In genomic region chr4:7427326-7428260, GRCh38 we compare ENCODE assay signal across 25 cellular contexts. TPM values are rescaled to one million over a fixed set of nuclear protein-coding genes. Genes with fewer than 3 reads are reported as not detected.
A peak's percentile ranks its signal among the peaks of the same experiment; 100 is the strongest.
DNase-seq lines count a peak whose midpoint lies in the region; ATAC-seq and TF ChIP-seq lines count a peak whose summit lies in the region.
"Had no signal": no experiment of that assay in that cellular context is flagged by ENCODE, and none has a peak within 500 bp of the region (broad histone marks: within the 10 kb centered on the region; RNA-seq: fewer than 3 reads in every experiment).

No MANE protein-coding gene starts in this region.

- H3K79me2 ChIP-seq in SK-N-SH (ENCODE audit: insufficient read depth): no peaks in the 10 kb centered on the region

- no peak overlapping the region for H3K27ac ChIP-seq in SK-N-SH (ENCODE audit: low read depth in 2 of 2, low read length in 1 of 2)
- no peak overlapping the region for H3K27ac ChIP-seq in upper lobe of right lung
- no peak overlapping the region for H3K27ac ChIP-seq in colonic mucosa
- H3K27ac ChIP-seq: 22Rv1, C4-2B, gastroesophageal sphincter had no signal

- no peak overlapping the region for H3K4me3 Mint-ChIP-seq in stimulated activated naive CD8-positive, alpha-beta T cell treated with anti-CD3 and anti-CD28 coated beads, Interleukin-15, amount 100 ng/mL, for 72 hours
- H3K4me3 Mint-ChIP-seq in nephron: no peak overlapping the region
- H3K4me3 Mint-ChIP-seq: HFFc6, memory B cell had no signal

- CTCF ChIA-PET in SK-N-SH (lab: Yijun Ruan, JAX): no interaction called here

- no peaks in the 10 kb centered on the region for H3K9me3 Mint-ChIP-seq in stimulated activated naive CD8-positive, alpha-beta T cell treated with anti-CD3 and anti-CD28 coated beads, Interleukin-15, amount 100 ng/mL, for 72 hours
- H3K9me3 Mint-ChIP-seq in nephron: no peaks in the 10 kb centered on the region
- H3K9me3 Mint-ChIP-seq: HFFc6, memory B cell had no signal

- 76% methylated on average over 15 of the region's 26 CpGs for WGBS in SK-N-SH (ENCODE audit: low lambda C conversion rate)

- H3K9me3 ChIP-seq in SK-N-SH (no peaks in the 10 kb centered on the region), upper lobe of right lung (no peaks in the 10 kb centered on the region), colonic mucosa (no peaks in the 10 kb centered on the region)
- H3K9me3 ChIP-seq: gastroesophageal sphincter had no signal

- DNase-seq in SK-N-SH (peak; percentile 17), upper lobe of right lung (peak; percentile 40), colonic mucosa (no peak)
- DNase-seq in stimulated activated naive CD8-positive, alpha-beta T cell treated with anti-CD3 and anti-CD28 coated beads, Interleukin-15, amount 100 ng/mL, for 72 hours: peak in 1 of 2 donors; percentile 5
- DNase-seq in stimulated activated naive CD8-positive, alpha-beta T cell treated with anti-CD3 and anti-CD28 coated beads, Interleukin-15, Interleukin-2, amounts not matched to agents 100 U/mL and 50 U/mL, for 24 hours: no peak
- DNase-seq: activated CD4-positive, alpha-beta T cell treated with anti-CD3 and anti-CD28 coated beads, Interleukin-2, amount 50 U/mL, for 1 hour; anterior cingulate cortex; cortex of kidney; DMS53; HFFc6; MM.1S; NCI-H2029; SIG-M5; T1000 had no signal

- no peak for TF ChIP-seq CTCF in SK-N-SH (IDR thresholded peaks at IDR 0.05)
- TF ChIP-seq CTCF in nephron (IDR thresholded peaks at IDR 0.05; ENCODE audit: unreplicated experiment in 3 of 3): no peak
- TF ChIP-seq CTCF in upper lobe of right lung (IDR thresholded peaks at IDR 0.05): no peak
- no peak for TF ChIP-seq CTCF in colonic mucosa (IDR thresholded peaks at IDR 0.05)

- no peak overlapping the region for H3K4me2 ChIP-seq in SK-N-SH

- no peak overlapping the region for H3K4me3 ChIP-seq in SK-N-SH (ENCODE audit: low read depth in 2 of 2, low read length in 1 of 2)
- no peak overlapping the region for H3K4me3 ChIP-seq in upper lobe of right lung
- H3K4me3 ChIP-seq in colonic mucosa: no peak overlapping the region
- H3K4me3 ChIP-seq: gastroesophageal sphincter had no signal

- H3K36me3 Mint-ChIP-seq in nephron (ENCODE audit: low read depth): no peaks in the 10 kb centered on the region
- H3K36me3 Mint-ChIP-seq: memory B cell had no signal

- intact Hi-C loops in upper lobe of right lung (cut with DNase I) (no loop called here), colonic mucosa (cut with DNase I) (no loop called here)

- peak overlapping the region; percentile 50 to 90 for H3K27ac Mint-ChIP-seq in stimulated activated naive CD8-positive, alpha-beta T cell treated with anti-CD3 and anti-CD28 coated beads, Interleukin-15, amount 100 ng/mL, for 72 hours
- peak overlapping the region; percentile 35 to 63 (median 41) for H3K27ac Mint-ChIP-seq in nephron
- H3K27ac Mint-ChIP-seq: HFFc6, memory B cell had no signal

- POLR2A ChIA-PET in SK-N-SH (lab: Yijun Ruan, JAX): no interaction called here

- H4K20me1 ChIP-seq in SK-N-SH (ENCODE audit: insufficient read depth): no peaks in the 10 kb centered on the region

- H3K27me3 Mint-ChIP-seq in stimulated activated naive CD8-positive, alpha-beta T cell treated with anti-CD3 and anti-CD28 coated beads, Interleukin-15, amount 100 ng/mL, for 72 hours: no peaks in the 10 kb centered on the region
- H3K27me3 Mint-ChIP-seq in nephron (ENCODE audit: low read depth): peaks cover 6% of the 10 kb centered on the region

- H3F3A ChIP-seq in SK-N-SH (replicated peaks; ENCODE audit: insufficient read depth): no peaks in the 10 kb centered on the region

- ATAC-seq in SK-N-SH treated with all-trans-retinoic acid at 6 μM for 48 hours: no peak
- no peak for ATAC-seq in stimulated activated naive CD8-positive, alpha-beta T cell treated with anti-CD3 and anti-CD28 coated beads, Interleukin-15, amount 100 ng/mL, for 72 hours
- no peak for ATAC-seq in stimulated activated naive CD8-positive, alpha-beta T cell treated with anti-CD3 and anti-CD28 coated beads, Interleukin-15, Interleukin-2, amounts not matched to agents 100 U/mL and 50 U/mL, for 24 hours
- no peak for ATAC-seq in upper lobe of right lung
- no peak for ATAC-seq in GM21447 (IDR thresholded peaks at IDR 0.05; ENCODE audit: unreplicated experiment)
- ATAC-seq: gastroesophageal sphincter had no signal

- H3K4me1 ChIP-seq in SK-N-SH (ENCODE audit: control insufficient read depth in 1 of 2, insufficient read depth in 2 of 2, low read depth in 1 of 2, low read length in 1 of 2) (no peaks in the 10 kb centered on the region; a peak in 1 of 4 replicates), upper lobe of right lung (no peaks in the 10 kb centered on the region), colonic mucosa (no peaks in the 10 kb centered on the region)
- H3K4me1 ChIP-seq: gastroesophageal sphincter had no signal

- H2AFZ ChIP-seq in SK-N-SH (ENCODE audit: low read depth): no peak overlapping the region

- H3K9ac ChIP-seq in SK-N-SH: no peak overlapping the region
- H3K9ac ChIP-seq in colonic mucosa (ENCODE audit: low read depth in 2 of 2, low read length in 2 of 2): no peak overlapping the region

- TF ChIP-seq RAD21 in SK-N-SH (IDR thresholded peaks at IDR 0.05; ENCODE audit: low read length): no peak

- no peaks in the 10 kb centered on the region for H3K9me2 ChIP-seq in SK-N-SH

- no peak for TF ChIP-seq EP300 in SK-N-SH (IDR thresholded peaks at IDR 0.05; ENCODE audit: borderline replicate concordance in 1 of 2, low read depth in 1 of 2, low read length in 1 of 2)

- H3K27me3 ChIP-seq in SK-N-SH (ENCODE audit: insufficient read depth) (no peaks in the 10 kb centered on the region), upper lobe of right lung (no peaks in the 10 kb centered on the region), colonic mucosa (no peaks in the 10 kb centered on the region)
- H3K27me3 ChIP-seq: gastroesophageal sphincter had no signal

- no peaks in the 10 kb centered on the region for H3K4me1 Mint-ChIP-seq in stimulated activated naive CD8-positive, alpha-beta T cell treated with anti-CD3 and anti-CD28 coated beads, Interleukin-15, amount 100 ng/mL, for 72 hours
- H3K4me1 Mint-ChIP-seq in nephron: peaks cover 20% of the 10 kb centered on the region
- H3K4me1 Mint-ChIP-seq: memory B cell had no signal

- H3K36me3 ChIP-seq in SK-N-SH (replicated peaks in 1 of 2; ENCODE audit: control insufficient read depth in 1 of 2, insufficient read depth in 2 of 2, low read length in 1 of 2) (no peaks in the 10 kb centered on the region), upper lobe of right lung (no peaks in the 10 kb centered on the region), colonic mucosa (no peaks in the 10 kb centered on the region)
- H3K36me3 ChIP-seq: gastroesophageal sphincter had no signal

TF ChIP-seq in SK-N-SH, 30 proteins besides CTCF, POLR2A, EP300 and RAD21 (continues in another document):
- TF ChIP-seq RCOR1 (IDR thresholded peaks at IDR 0.05; ENCODE audit: low read length) (no peak), USF1 (IDR thresholded peaks at IDR 0.05; ENCODE audit: borderline replicate concordance, low read depth) (no peak), PBX3 (IDR thresholded peaks at IDR 0.05) (no peak)

TF ChIP-seq in SK-N-SH treated with all-trans-retinoic acid at 6 μM for 48 hours, 23 proteins besides CTCF, POLR2A, EP300 and RAD21 (continues in another document):
- TF ChIP-seq ZC3H10 (CRISPR knock-in tag; IDR thresholded peaks at IDR 0.05) (no peak), ZNF565 (CRISPR knock-in tag; conservative IDR thresholded peaks at IDR 0.05; ENCODE audit: low read depth) (no peak), POU6F1 (CRISPR knock-in tag; IDR thresholded peaks at IDR 0.05; ENCODE audit: borderline replicate concordance, low read depth) (no peak), CSDC2 (CRISPR knock-in tag; IDR thresholded peaks at IDR 0.05) (no peak), ARNTL (CRISPR knock-in tag; IDR thresholded peaks at IDR 0.05; ENCODE audit: borderline replicate concordance, low read depth) (no peak), OSR1 (CRISPR knock-in tag; IDR thresholded peaks at IDR 0.05) (no peak), ESRRG (CRISPR knock-in tag; IDR thresholded peaks at IDR 0.05) (no peak), ZFP3 (CRISPR knock-in tag; IDR thresholded peaks at IDR 0.05) (no peak), ZNF70 (CRISPR knock-in tag; IDR thresholded peaks at IDR 0.05) (no peak), TOX (CRISPR knock-in tag; IDR thresholded peaks at IDR 0.05; ENCODE audit: borderline replicate concordance) (no peak), CREB5 (CRISPR knock-in tag; IDR thresholded peaks at IDR 0.05; ENCODE audit: low read depth) (no peak), ISL1 (CRISPR knock-in tag; IDR thresholded peaks at IDR 0.05) (no peak), PPARA (CRISPR knock-in tag; IDR thresholded peaks at IDR 0.05; ENCODE audit: borderline replicate concordance) (no peak), TCF4 (CRISPR knock-in tag; IDR thresholded peaks at IDR 0.05; ENCODE audit: borderline replicate concordance) (no peak)

RNA-seq across cellular contexts. Expression of gene PSAPL1, which starts 7.1 kb away (rescaled TPM):
- polyA plus RNA-seq in SK-N-SH (2012; rRNA removed): 0.02 and 0.03 TPM in 2 replicates
- polyA plus RNA-seq in SK-N-SH (2012; cell fraction: cytosol; rRNA removed): 0.01 TPM in 2 replicates
- polyA plus RNA-seq in SK-N-SH (2012; cell fraction: nucleus; rRNA removed): 0.01 and 0.02 TPM in 2 replicates
- total RNA-seq in upper lobe of right lung (0.14 TPM), colonic mucosa (not detected)
- total RNA-seq: epithelial cell of proximal tubule, HFFc6, NCI-H460, skeletal muscle tissue had no signal
- polyA plus RNA-seq: urinary bladder had no signal

Comparison
In these comparisons a context has a peak if more than half of its experiments do, and no peak if none do; other contexts are left out.
1. DNase-seq: peak in SK-N-SH (single experiment) and upper lobe of right lung (single experiment); none in stimulated activated naive CD8-positive, alpha-beta T cell treated with anti-CD3 and anti-CD28 coated beads, Interleukin-15, Interleukin-2, amounts not matched to agents 100 U/mL and 50 U/mL, for 24 hours (single experiment) and colonic mucosa (single experiment).